Comparison of ENCODE assay signal across 1 cellular context in the genomic region with DNA sequence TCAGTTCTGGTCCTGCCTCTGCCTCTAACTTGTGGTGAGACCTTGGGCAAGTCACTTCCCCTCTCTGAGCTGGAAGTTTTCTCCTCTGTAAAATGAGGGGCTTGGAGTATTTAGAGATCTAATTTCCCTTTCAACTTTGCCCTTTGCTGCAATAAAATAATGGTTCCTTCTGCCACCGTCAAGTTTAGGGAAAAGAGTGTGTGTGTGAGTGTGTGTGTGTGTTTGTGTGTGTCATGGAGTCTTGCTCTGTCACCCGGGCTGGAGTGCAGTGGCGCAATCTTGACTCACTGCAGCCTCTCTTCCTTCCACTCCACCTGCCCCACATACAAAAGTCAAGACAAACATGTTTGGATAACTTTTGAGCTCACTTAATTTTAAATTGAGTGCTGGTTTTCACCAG.
TF ChIP-seq lines count a peak whose summit lies in the region.

No MANE protein-coding gene starts in this region.

TF ChIP-seq in K562, 482 proteins besides CTCF, POLR2A, EP300 and RAD21 (continued from another document):
- TF ChIP-seq, protein P1, sequence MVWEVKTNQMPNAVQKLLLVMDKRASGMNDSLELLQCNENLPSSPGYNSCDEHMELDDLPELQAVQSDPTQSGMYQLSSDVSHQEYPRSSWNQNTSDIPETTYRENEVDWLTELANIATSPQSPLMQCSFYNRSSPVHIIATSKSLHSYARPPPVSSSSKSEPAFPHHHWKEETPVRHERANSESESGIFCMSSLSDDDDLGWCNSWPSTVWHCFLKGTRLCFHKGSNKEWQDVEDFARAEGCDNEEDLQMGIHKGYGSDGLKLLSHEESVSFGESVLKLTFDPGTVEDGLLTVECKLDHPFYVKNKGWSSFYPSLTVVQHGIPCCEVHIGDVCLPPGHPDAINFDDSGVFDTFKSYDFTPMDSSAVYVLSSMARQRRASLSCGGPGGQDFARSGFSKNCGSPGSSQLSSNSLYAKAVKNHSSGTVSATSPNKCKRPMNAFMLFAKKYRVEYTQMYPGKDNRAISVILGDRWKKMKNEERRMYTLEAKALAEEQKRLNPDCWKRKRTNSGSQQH (CRISPR knock-in tag; IDR thresholded peaks at IDR 0.05): no peak
- TF ChIP-seq, protein P2, sequence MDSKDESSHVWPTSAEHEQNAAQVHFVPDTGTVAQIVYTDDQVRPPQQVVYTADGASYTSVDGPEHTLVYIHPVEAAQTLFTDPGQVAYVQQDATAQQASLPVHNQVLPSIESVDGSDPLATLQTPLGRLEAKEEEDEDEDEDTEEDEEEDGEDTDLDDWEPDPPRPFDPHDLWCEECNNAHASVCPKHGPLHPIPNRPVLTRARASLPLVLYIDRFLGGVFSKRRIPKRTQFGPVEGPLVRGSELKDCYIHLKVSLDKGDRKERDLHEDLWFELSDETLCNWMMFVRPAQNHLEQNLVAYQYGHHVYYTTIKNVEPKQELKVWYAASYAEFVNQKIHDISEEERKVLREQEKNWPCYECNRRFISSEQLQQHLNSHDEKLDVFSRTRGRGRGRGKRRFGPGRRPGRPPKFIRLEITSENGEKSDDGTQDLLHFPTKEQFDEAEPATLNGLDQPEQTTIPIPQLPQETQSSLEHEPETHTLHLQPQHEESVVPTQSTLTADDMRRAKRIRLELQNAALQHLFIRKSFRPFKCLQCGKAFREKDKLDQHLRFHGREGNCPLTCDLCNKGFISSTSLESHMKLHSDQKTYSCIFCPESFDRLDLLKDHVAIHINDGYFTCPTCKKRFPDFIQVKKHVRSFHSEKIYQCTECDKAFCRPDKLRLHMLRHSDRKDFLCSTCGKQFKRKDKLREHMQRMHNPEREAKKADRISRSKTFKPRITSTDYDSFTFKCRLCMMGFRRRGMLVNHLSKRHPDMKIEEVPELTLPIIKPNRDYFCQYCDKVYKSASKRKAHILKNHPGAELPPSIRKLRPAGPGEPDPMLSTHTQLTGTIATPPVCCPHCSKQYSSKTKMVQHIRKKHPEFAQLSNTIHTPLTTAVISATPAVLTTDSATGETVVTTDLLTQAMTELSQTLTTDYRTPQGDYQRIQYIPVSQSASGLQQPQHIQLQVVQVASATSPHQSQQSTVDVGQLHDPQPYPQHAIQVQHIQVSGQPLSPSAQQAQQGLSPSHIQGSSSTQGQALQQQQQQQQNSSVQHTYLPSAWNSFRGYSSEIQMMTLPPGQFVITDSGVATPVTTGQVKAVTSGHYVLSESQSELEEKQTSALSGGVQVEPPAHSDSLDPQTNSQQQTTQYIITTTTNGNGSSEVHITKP (IDR thresholded peaks at IDR 0.05; ENCODE audit: partially characterized antibody): peak; percentile 60
- TF ChIP-seq, protein P3, sequence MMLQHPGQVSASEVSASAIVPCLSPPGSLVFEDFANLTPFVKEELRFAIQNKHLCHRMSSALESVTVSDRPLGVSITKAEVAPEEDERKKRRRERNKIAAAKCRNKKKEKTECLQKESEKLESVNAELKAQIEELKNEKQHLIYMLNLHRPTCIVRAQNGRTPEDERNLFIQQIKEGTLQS (IDR thresholded peaks at IDR 0.05): peak; percentile 64
- TF ChIP-seq, protein P3 (CRISPR knock-in tag; conservative IDR thresholded peaks at IDR 0.05): no peak
- TF ChIP-seq NELFE (IDR thresholded peaks at IDR 0.05; ENCODE audit: insufficient read depth, insufficient read length): no peak
- peak; percentile 46 for TF ChIP-seq CXXC5 (CRISPR knock-in tag; IDR thresholded peaks at IDR 0.05)
- no peak for TF ChIP-seq ZNF445 (CRISPR knock-in tag; IDR thresholded peaks at IDR 0.05; ENCODE audit: low read depth)
- TF ChIP-seq SMARCE1 (IDR thresholded peaks at IDR 0.05): 0 out of 2 replicates have a peak, but pooled peaks have one; percentile 15
- 0 out of 2 replicates have a peak, but pooled peaks have one; percentile 43 for TF ChIP-seq ZNF41 (CRISPR knock-in tag; conservative IDR thresholded peaks at IDR 0.05)
- no peak for TF ChIP-seq PTBP1 (IDR thresholded peaks at IDR 0.05; ENCODE audit: low read depth, low read length)
- TF ChIP-seq NBN (IDR thresholded peaks at IDR 0.05; ENCODE audit: low read depth): 0 out of 2 replicates have a peak, but pooled peaks have one; percentile 37
- no peak for TF ChIP-seq CTCFL (IDR thresholded peaks at IDR 0.05; ENCODE audit: borderline replicate concordance, insufficient read depth, low read depth, low read length, poor library complexity, severe bottlenecking)
- no peak for TF ChIP-seq ZNF311 (CRISPR knock-in tag; IDR thresholded peaks at IDR 0.05)
- no peak for TF ChIP-seq SFPQ (IDR thresholded peaks at IDR 0.05; ENCODE audit: low read depth, low read length)
- TF ChIP-seq CREM (IDR thresholded peaks at IDR 0.05; ENCODE audit: low read depth): 0 out of 2 replicates have a peak, but pooled peaks have one; percentile 39
- TF ChIP-seq BRF2 (IDR thresholded peaks at IDR 0.05; ENCODE audit: borderline replicate concordance, insufficient read depth, insufficient read length): no peak
- TF ChIP-seq, protein P4, sequence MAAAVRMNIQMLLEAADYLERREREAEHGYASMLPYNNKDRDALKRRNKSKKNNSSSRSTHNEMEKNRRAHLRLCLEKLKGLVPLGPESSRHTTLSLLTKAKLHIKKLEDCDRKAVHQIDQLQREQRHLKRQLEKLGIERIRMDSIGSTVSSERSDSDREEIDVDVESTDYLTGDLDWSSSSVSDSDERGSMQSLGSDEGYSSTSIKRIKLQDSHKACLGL (CRISPR knock-in tag; IDR thresholded peaks at IDR 0.05; ENCODE audit: borderline replicate concordance, poor library complexity, severe bottlenecking): no peak
- no peak for TF ChIP-seq ZNF583 (CRISPR knock-in tag; IDR thresholded peaks at IDR 0.05)
- peak; percentile 63 for TF ChIP-seq ARID1B (IDR thresholded peaks at IDR 0.05)
- TF ChIP-seq ZKSCAN3 (CRISPR knock-in tag; IDR thresholded peaks at IDR 0.05): no peak
- no peak for TF ChIP-seq ZNF12 (CRISPR knock-in tag; IDR thresholded peaks at IDR 0.05)
- TF ChIP-seq ZNF121 (CRISPR knock-in tag; conservative IDR thresholded peaks at IDR 0.05): no peak
- no peak for TF ChIP-seq DIDO1 (tag; IDR thresholded peaks at IDR 0.05; ENCODE audit: low read depth)
- TF ChIP-seq DPF2 (IDR thresholded peaks at IDR 0.05): peak; percentile 79
- TF ChIP-seq RBM15 (IDR thresholded peaks at IDR 0.05; ENCODE audit: insufficient read depth, low read length): no peak
- 0 out of 2 replicates have a peak, but pooled peaks have one; percentile 65 for TF ChIP-seq ZEB2 (IDR thresholded peaks at IDR 0.05)
- TF ChIP-seq MCM2 (IDR thresholded peaks at IDR 0.05; ENCODE audit: low read depth): no peak
- peak; percentile 62; the same call in 1 of the 2 replicates for TF ChIP-seq SMARCA4 (IDR thresholded peaks at IDR 0.05)
- TF ChIP-seq ZNF639 (CRISPR knock-in tag; conservative IDR thresholded peaks at IDR 0.05 in 1 of 2, IDR thresholded peaks at IDR 0.05 in 1 of 2): no peak
- no peak for TF ChIP-seq CCAR2 (IDR thresholded peaks at IDR 0.05; ENCODE audit: low read depth, low read length)
- TF ChIP-seq ZFP30 (CRISPR knock-in tag; IDR thresholded peaks at IDR 0.05; ENCODE audit: borderline replicate concordance): no peak
- 0 out of 6 replicates have a peak, but pooled peaks of 1 of the 3 experiments have one; percentile 45 for TF ChIP-seq ZBTB11 (CRISPR knock-in tag; IDR thresholded peaks at IDR 0.05)
- TF ChIP-seq ZNF316 (IDR thresholded peaks at IDR 0.05): no peak
- no peak for TF ChIP-seq FOXA3 (CRISPR knock-in tag; conservative IDR thresholded peaks at IDR 0.05 in 1 of 2, IDR thresholded peaks at IDR 0.05 in 1 of 2)
- peak; percentile 83 for TF ChIP-seq CEBPG (CRISPR knock-in tag; IDR thresholded peaks at IDR 0.05)
- peak; percentile 89 to 90 for TF ChIP-seq CEBPG (tag; conservative IDR thresholded peaks at IDR 0.05 in 1 of 2, IDR thresholded peaks at IDR 0.05 in 1 of 2)
